8 cellular contexts compared by ENCODE assay signal in genomic region chr5:36944607-36945225, GRCh38.
DNase-seq lines count a peak whose midpoint lies in the region; ATAC-seq, FAIRE-seq and TF ChIP-seq lines count a peak whose summit lies in the region.

No MANE protein-coding gene starts in this region.

- no peak overlapping the region for H3K18ac ChIP-seq in mesenchymal stem cell (ENCODE audit: low read depth in 1 of 2, low read length in 2 of 2)

- H3K4me1 ChIP-seq in mesenchymal stem cell (ENCODE audit: control insufficient read depth, insufficient read depth, low read depth, low read length), result peaks cover 2% of the 10 kb centered on the region

- no peak overlapping the region for H3K27ac ChIP-seq in 22Rv1
- no peak overlapping the region for H3K27ac ChIP-seq in mesenchymal stem cell (ENCODE audit: low read length, poor library complexity, severe bottlenecking)

- no peak overlapping the region for H3K14ac ChIP-seq in mesenchymal stem cell (ENCODE audit: low read length in 2 of 2)

- no peak overlapping the region for H2BK5ac ChIP-seq in mesenchymal stem cell (ENCODE audit: low read depth, low read length, poor library complexity, severe bottlenecking)

- H2AFZ ChIP-seq in mesenchymal stem cell (ENCODE audit: low read depth, low read length), result no peak overlapping the region

- peak; percentile 82 for TF ChIP-seq CTCF in 22Rv1 (IDR thresholded peaks at IDR 0.05)
- peak; percentile 33 for TF ChIP-seq CTCF in GM06990 (IDR thresholded peaks at IDR 0.05; ENCODE audit: insufficient read depth, low read length, poor library complexity, severe bottlenecking)
- peak; percentile 23 for TF ChIP-seq CTCF in bronchial epithelial cell (IDR thresholded peaks at IDR 0.05; ENCODE audit: insufficient read depth, low read length, severe bottlenecking)

- no peak for FAIRE-seq in bronchial epithelial cell (lab: Jason Lieb, UNC)

- no peak overlapping the region for H3K4ac ChIP-seq in mesenchymal stem cell (ENCODE audit: low read depth in 1 of 2, low read length in 2 of 2)

- H3K4me2 ChIP-seq in mesenchymal stem cell (ENCODE audit: low read length, poor library complexity, severe bottlenecking), result no peak overlapping the region

- H4K91ac ChIP-seq in mesenchymal stem cell (ENCODE audit: low read length), result no peak overlapping the region

- no peak for ATAC-seq in HG03097 (IDR thresholded peaks at IDR 0.05; ENCODE audit: low FRiP score, unreplicated experiment)

- no peaks in the 10 kb centered on the region for H3K9me3 ChIP-seq in mesenchymal stem cell (ENCODE audit: control insufficient read depth, low read length)

- no peaks in the 10 kb centered on the region for H3K36me3 ChIP-seq in GM06990 (ENCODE audit: control insufficient read depth, insufficient read depth, low read length)
- no peaks in the 10 kb centered on the region for H3K36me3 ChIP-seq in bronchial epithelial cell (ENCODE audit: control insufficient read depth, insufficient read depth, low read length)
- no peaks in the 10 kb centered on the region for H3K36me3 ChIP-seq in mesenchymal stem cell (ENCODE audit: control insufficient read depth in 1 of 2, insufficient read depth in 2 of 2, low read depth in 1 of 2, low read length in 2 of 2)

- H4K8ac ChIP-seq in mesenchymal stem cell (ENCODE audit: low read length), result no peak overlapping the region

- no peak overlapping the region for H2BK120ac ChIP-seq in mesenchymal stem cell (ENCODE audit: low read depth, low read length)

- H3K9ac ChIP-seq in mesenchymal stem cell (ENCODE audit: low read length), result no peak overlapping the region

- H3K79me1 ChIP-seq in mesenchymal stem cell (replicated peaks; ENCODE audit: low read length, poor library complexity, severe bottlenecking), result no peaks in the 10 kb centered on the region

- H3K23ac ChIP-seq in mesenchymal stem cell (ENCODE audit: low read length in 2 of 2), result no peak overlapping the region

- DNase-seq in GM06990 (ENCODE audit: extremely low read depth, insufficient read length) (peak; percentile 8), NCI-H2196 treated with DMSO at 0.1 percent for 48 hours (lab: John Stamatoyannopoulos, UW; ENCODE audit: unreplicated experiment) (peak; percentile 42), bronchial epithelial cell (ENCODE audit: low read depth) (peak; percentile 74), mesenchymal stem cell (peak; percentile 75), cortex of kidney (lab: John Stamatoyannopoulos, UW) (no peak), mucosa of gallbladder (ENCODE audit: low spot score) (no peak)

- WGBS in mesenchymal stem cell, result no CpG with 5 or more reads among the region's 4 CpGs

- no peak overlapping the region for H2AK5ac ChIP-seq in mesenchymal stem cell (ENCODE audit: low read length, severe bottlenecking)

- H3K4me3 ChIP-seq in GM06990 (replicated peaks; ENCODE audit: low read depth, low read length), result no peak overlapping the region
- no peak overlapping the region for H3K4me3 ChIP-seq in bronchial epithelial cell (ENCODE audit: low read depth, low read length)
- no peak overlapping the region for H3K4me3 ChIP-seq in mesenchymal stem cell (ENCODE audit: insufficient read depth in 1 of 2, low read depth in 1 of 2, low read length in 2 of 2)

- no peaks in the 10 kb centered on the region for H3K27me3 ChIP-seq in GM06990 (replicated peaks; ENCODE audit: control insufficient read depth, insufficient read depth, low read length)
- no peaks in the 10 kb centered on the region for H3K27me3 ChIP-seq in bronchial epithelial cell (ENCODE audit: control insufficient read depth, insufficient read depth, low read length)
- H3K27me3 ChIP-seq in mesenchymal stem cell (ENCODE audit: control insufficient read depth in 1 of 2, insufficient read depth in 1 of 2, low read length in 2 of 2), result no peaks in the 10 kb centered on the region

- no peak overlapping the region for H2BK15ac ChIP-seq in mesenchymal stem cell (ENCODE audit: low read depth, poor library complexity, severe bottlenecking)

- no peak overlapping the region for H2BK12ac ChIP-seq in mesenchymal stem cell (ENCODE audit: low read length in 2 of 2)

Comparison
In these comparisons a context has a peak if more than half of its experiments do, and no peak if none do; other contexts are left out.
1. CTCF ChIP-seq: peak in every context shown above with its lines; median percentile 82 in 22Rv1; 33 in GM06990; 23 in bronchial epithelial cell.
2. DNase-seq: peak in GM06990 (single experiment), NCI-H2196 treated with DMSO at 0.1 percent for 48 hours (single experiment), bronchial epithelial cell (single experiment) and mesenchymal stem cell (single experiment); none in cortex of kidney (single experiment) and mucosa of gallbladder (single experiment).